Comparison of ENCODE assay signal across 21 cellular contexts in genomic region chr11:36015806-36016205, GRCh38.
DNase-seq lines count a peak whose midpoint lies in the region; ATAC-seq and TF ChIP-seq lines count a peak whose summit lies in the region.
"Had no signal": no experiment of that assay in that cellular context is flagged by ENCODE, and none has a peak within 500 bp of the region (broad histone marks: within the 10 kb centered on the region; RNA-seq: fewer than 3 reads in every experiment).

No MANE protein-coding gene starts in this region.

- H3K79me1 ChIP-seq in neuronal stem cell (ENCODE audit: low read depth, low read length): peaks cover 6% of the 10 kb centered on the region

- H3K4me2 ChIP-seq in fibroblast of lung (ENCODE audit: extremely low read depth, insufficient read depth, low read length): peak overlapping the region; percentile 20
- H3K4me2 ChIP-seq in neuronal stem cell (ENCODE audit: insufficient read depth, low read length, poor library complexity, severe bottlenecking): no peak overlapping the region

- H3K9me3 ChIP-seq in fibroblast of lung (ENCODE audit: control insufficient read depth, insufficient read depth, low read depth, low read length) (no peaks in the 10 kb centered on the region), neuronal stem cell (replicated peaks in 1 of 2; ENCODE audit: control insufficient read depth in 2 of 2, insufficient read depth in 1 of 2, low read depth in 1 of 2, low read length in 2 of 2) (no peaks in the 10 kb centered on the region), tibial nerve (no peaks in the 10 kb centered on the region)
- H3K9me3 ChIP-seq: gastrocnemius medialis, neutrophil, stomach had no signal

- ATAC-seq in stimulated activated naive B cell treated with anti-CD40 and anti-IgM and Interleukin-4, amounts not matched to agents 10 μg/mL and 1 μg/mL and 100 μg/mL, for 72 hours (replicated peaks): no peak
- ATAC-seq: activated naive CD8-positive, alpha-beta T cell treated with anti-CD3 and anti-CD28 coated beads, Interleukin-2, amount 50 U/mL, for 24 hours; activated T-cell treated with anti-CD3 and anti-CD28 coated beads, Interleukin-2, amount 50 U/mL, for 4 hours; CD8-positive, alpha-beta T cell; gastrocnemius medialis; GM12878 had no signal

- WGBS in neuronal stem cell (ENCODE audit: extremely low coverage in 2 of 2, insufficient read length in 2 of 2, insufficient replicate concordance in 1 of 2), 2 donors: no CpG with 5 or more reads among the region's 8 CpGs
- 52 to 66% methylated on average over 8 of the region's 8 CpGs for WGBS in tibial nerve, 2 donors

- no peak overlapping the region for H2BK120ac ChIP-seq in neuronal stem cell (ENCODE audit: low read depth, low read length)

- H3K23ac ChIP-seq in neuronal stem cell (ENCODE audit: low read depth, low read length, poor library complexity): no peak overlapping the region

- TF ChIP-seq CTCF in fibroblast of lung (conservative IDR thresholded peaks at IDR 0.05 in 1 of 2, IDR thresholded peaks at IDR 0.05 in 1 of 2; ENCODE audit: low read depth in 1 of 2, low read length in 2 of 2) (no peak), tibial nerve (IDR thresholded peaks at IDR 0.05) (no peak)

- no peak overlapping the region for H3K14ac ChIP-seq in neuronal stem cell (ENCODE audit: low read length)

- H3K4me3 Mint-ChIP-seq in stimulated activated naive B cell treated with anti-CD40 and anti-IgM and Interleukin-4, amounts not matched to agents 10 μg/mL and 1 μg/mL and 100 μg/mL, for 72 hours: no peak overlapping the region
- no peak overlapping the region for H3K4me3 Mint-ChIP-seq in activated naive CD8-positive, alpha-beta T cell treated with anti-CD3 and anti-CD28 coated beads for 36 hours
- H3K4me3 Mint-ChIP-seq: activated naive CD8-positive, alpha-beta T cell treated with anti-CD3 and anti-CD28 coated beads, Interleukin-2, amount 50 U/mL, for 24 hours; activated T-cell treated with anti-CD3 and anti-CD28 coated beads, Interleukin-2, amount 50 U/mL, for 4 hours; CD8-positive, alpha-beta T cell had no signal

- peak overlapping the region; percentile 31 for H2BK12ac ChIP-seq in neuronal stem cell (ENCODE audit: low read length)

- no peak overlapping the region for H2AFZ ChIP-seq in fibroblast of lung (ENCODE audit: low read length)
- no peak overlapping the region for H2AFZ ChIP-seq in neuronal stem cell (ENCODE audit: low read length)

- no peak overlapping the region for H3K4ac ChIP-seq in neuronal stem cell (ENCODE audit: low read length)

- H4K91ac ChIP-seq in neuronal stem cell (ENCODE audit: low read depth, low read length, poor library complexity): no peak overlapping the region

- H3K4me1 Mint-ChIP-seq in stimulated activated naive B cell treated with anti-CD40 and anti-IgM and Interleukin-4, amounts not matched to agents 10 μg/mL and 1 μg/mL and 100 μg/mL, for 72 hours: no peaks in the 10 kb centered on the region
- H3K4me1 Mint-ChIP-seq in activated naive CD8-positive, alpha-beta T cell treated with anti-CD3 and anti-CD28 coated beads for 36 hours: no peaks in the 10 kb centered on the region
- H3K4me1 Mint-ChIP-seq: activated naive CD8-positive, alpha-beta T cell treated with anti-CD3 and anti-CD28 coated beads, Interleukin-2, amount 50 U/mL, for 24 hours had no signal

- H3K18ac ChIP-seq in neuronal stem cell (ENCODE audit: low read length): peak overlapping the region; percentile 35

- no peaks in the 10 kb centered on the region for H3K4me1 ChIP-seq in fibroblast of lung (ENCODE audit: control insufficient read depth, extremely low read depth, insufficient read depth, low read length)
- H3K4me1 ChIP-seq in neuronal stem cell (ENCODE audit: control insufficient read depth in 2 of 2, insufficient read depth in 1 of 2, low read depth in 1 of 2, low read length in 2 of 2): peaks cover 2 to 14% of the 10 kb centered on the region in 2 donors
- peaks cover 0 to 51% (median 18%) of the 10 kb centered on the region in 4 donors for H3K4me1 ChIP-seq in tibial nerve

- peak; percentile 29 for DNase-seq in NCI-H2171 treated with DMSO at 0.1 percent for 48 hours (lab: John Stamatoyannopoulos, UW)
- DNase-seq in NCI-H2171 (lab: John Stamatoyannopoulos, UW): no peak
- peak in 1 of 2 donors; percentile 42 for DNase-seq in fibroblast of lung (ENCODE audit: low read depth in 2 of 2)
- no peak for DNase-seq in neuronal stem cell (ENCODE audit: low spot score)
- peak; percentile 30 to 56 for DNase-seq in tibial nerve (ENCODE audit: low spot score in 2 of 2)
- no peak for DNase-seq in NCI-H526 (lab: John Stamatoyannopoulos, UW)
- no peak for DNase-seq in stimulated activated naive B cell treated with anti-CD40 and anti-IgM and Interleukin-4, amounts not matched to agents 10 μg/mL and 1 μg/mL and 100 μg/mL, for 72 hours
- no peak for DNase-seq in activated naive CD8-positive, alpha-beta T cell treated with anti-CD3 and anti-CD28 coated beads for 36 hours
- DNase-seq: activated CD4-positive, alpha-beta T cell treated with anti-CD3 and anti-CD28 coated beads for 48 hours; activated naive CD8-positive, alpha-beta T cell treated with anti-CD3 and anti-CD28 coated beads, Interleukin-2, amount 50 U/mL, for 24 hours; activated T-cell treated with anti-CD3 and anti-CD28 coated beads, Interleukin-2, amount 50 U/mL, for 4 hours; CD8-positive, alpha-beta T cell; H7; NCI-H2081 treated with DMSO at 0.1 percent for 48 hours; NK-92 treated with Interleukin-12 subunit alpha and Interleukin-12 subunit beta, amount 100 ng/mL, for 24 hours; SIG-M5; stomach; T-helper 9 cell had no signal

- H3K27me3 ChIP-seq in fibroblast of lung (ENCODE audit: control insufficient read depth, insufficient read depth, low read length) (no peaks in the 10 kb centered on the region), neuronal stem cell (ENCODE audit: control insufficient read depth in 3 of 3, insufficient read depth in 3 of 3, low read depth in 1 of 3, low read length in 3 of 3) (no peaks in the 10 kb centered on the region), tibial nerve (no peaks in the 10 kb centered on the region)
- H3K27me3 ChIP-seq: gastrocnemius medialis, neutrophil, stomach had no signal

- H3K27ac Mint-ChIP-seq in stimulated activated naive B cell treated with anti-CD40 and anti-IgM and Interleukin-4, amounts not matched to agents 10 μg/mL and 1 μg/mL and 100 μg/mL, for 72 hours: no peak overlapping the region
- no peak overlapping the region for H3K27ac Mint-ChIP-seq in activated naive CD8-positive, alpha-beta T cell treated with anti-CD3 and anti-CD28 coated beads for 36 hours
- H3K27ac Mint-ChIP-seq: activated naive CD8-positive, alpha-beta T cell treated with anti-CD3 and anti-CD28 coated beads, Interleukin-2, amount 50 U/mL, for 24 hours; CD8-positive, alpha-beta T cell had no signal

- H2BK15ac ChIP-seq in neuronal stem cell (ENCODE audit: low read length): no peak overlapping the region

- H2AK5ac ChIP-seq in neuronal stem cell (ENCODE audit: low read depth, low read length): no peak overlapping the region

- peak in 1 of 2 donors; percentile 11 for TF ChIP-seq EP300 in tibial nerve (IDR thresholded peaks at IDR 0.05)

- no peaks in the 10 kb centered on the region for H3K9me3 Mint-ChIP-seq in stimulated activated naive B cell treated with anti-CD40 and anti-IgM and Interleukin-4, amounts not matched to agents 10 μg/mL and 1 μg/mL and 100 μg/mL, for 72 hours
- no peaks in the 10 kb centered on the region for H3K9me3 Mint-ChIP-seq in activated naive CD8-positive, alpha-beta T cell treated with anti-CD3 and anti-CD28 coated beads for 36 hours
- H3K9me3 Mint-ChIP-seq: activated naive CD8-positive, alpha-beta T cell treated with anti-CD3 and anti-CD28 coated beads, Interleukin-2, amount 50 U/mL, for 24 hours; activated T-cell treated with anti-CD3 and anti-CD28 coated beads, Interleukin-2, amount 50 U/mL, for 4 hours; CD8-positive, alpha-beta T cell had no signal

- no peak overlapping the region for H2BK5ac ChIP-seq in neuronal stem cell (ENCODE audit: low read length)

- H3K36me3 Mint-ChIP-seq in stimulated activated naive B cell treated with anti-CD40 and anti-IgM and Interleukin-4, amounts not matched to agents 10 μg/mL and 1 μg/mL and 100 μg/mL, for 72 hours: no peaks in the 10 kb centered on the region
- H3K36me3 Mint-ChIP-seq in activated naive CD8-positive, alpha-beta T cell treated with anti-CD3 and anti-CD28 coated beads for 36 hours: no peaks in the 10 kb centered on the region
- H3K36me3 Mint-ChIP-seq: CD8-positive, alpha-beta T cell had no signal

- no peaks in the 10 kb centered on the region for H3K79me2 ChIP-seq in fibroblast of lung (ENCODE audit: control insufficient read depth, insufficient read depth, low read length)

- H3K27ac ChIP-seq in fibroblast of lung (ENCODE audit: insufficient read depth, low read length) (no peak overlapping the region), neuronal stem cell (replicated peaks; ENCODE audit: low read length) (no peak overlapping the region), tibial nerve (peak overlapping the region in 2 of 4 donors; percentile 37 to 50)
- H3K27ac ChIP-seq: gastrocnemius medialis, neutrophil had no signal

- no peak overlapping the region for H3K9ac ChIP-seq in fibroblast of lung (ENCODE audit: insufficient read depth, low read length)
- H3K9ac ChIP-seq in neuronal stem cell (ENCODE audit: low read depth, low read length, poor library complexity): no peak overlapping the region

- no peak overlapping the region for H3K4me3 ChIP-seq in fibroblast of lung (replicated peaks in 1 of 4; ENCODE audit: control extremely low read depth in 1 of 4, insufficient read depth in 1 of 4, low read depth in 3 of 4, low read length in 4 of 4)
- no peak overlapping the region for H3K4me3 ChIP-seq in neuronal stem cell (ENCODE audit: low read length in 2 of 2)
- no peak overlapping the region for H3K4me3 ChIP-seq in tibial nerve
- H3K4me3 ChIP-seq: gastrocnemius medialis, GM12878, stomach had no signal

- H3K36me3 ChIP-seq in fibroblast of lung (ENCODE audit: control insufficient read depth, insufficient read depth, low read length) (no peaks in the 10 kb centered on the region), neuronal stem cell (replicated peaks in 1 of 2; ENCODE audit: control insufficient read depth in 2 of 2, insufficient read depth in 2 of 2, low read length in 2 of 2) (peaks cover 0 to 8% of the 10 kb centered on the region in 2 donors), tibial nerve (no peaks in the 10 kb centered on the region)
- H3K36me3 ChIP-seq: gastrocnemius medialis, neutrophil, stomach had no signal

- no peaks in the 10 kb centered on the region for H4K20me1 ChIP-seq in fibroblast of lung (ENCODE audit: control insufficient read depth, extremely low read depth, insufficient read depth, low read length)

- TF ChIP-seq POLR2A in tibial nerve (IDR thresholded peaks at IDR 0.05): no peak

- H3K27me3 Mint-ChIP-seq in stimulated activated naive B cell treated with anti-CD40 and anti-IgM and Interleukin-4, amounts not matched to agents 10 μg/mL and 1 μg/mL and 100 μg/mL, for 72 hours: peaks cover 10 to 22% of the 10 kb centered on the region in 2 donors
- no peaks in the 10 kb centered on the region for H3K27me3 Mint-ChIP-seq in activated naive CD8-positive, alpha-beta T cell treated with anti-CD3 and anti-CD28 coated beads for 36 hours
- H3K27me3 Mint-ChIP-seq: activated naive CD8-positive, alpha-beta T cell treated with anti-CD3 and anti-CD28 coated beads, Interleukin-2, amount 50 U/mL, for 24 hours had no signal

- no peak overlapping the region for H4K8ac ChIP-seq in neuronal stem cell (ENCODE audit: low read depth, low read length)

Comparison
In these comparisons a context has a peak if more than half of its experiments do, and no peak if none do; other contexts are left out.
1. DNase-seq: peak in NCI-H2171 treated with DMSO at 0.1 percent for 48 hours (single experiment) and tibial nerve (2 of 2); none in NCI-H2171 (single experiment), neuronal stem cell (single experiment), NCI-H526 (0 of 2), stimulated activated naive B cell treated with anti-CD40 and anti-IgM and Interleukin-4, amounts not matched to agents 10 μg/mL and 1 μg/mL and 100 μg/mL, for 72 hours (single experiment) and activated naive CD8-positive, alpha-beta T cell treated with anti-CD3 and anti-CD28 coated beads for 36 hours (single experiment).